1 cellular context compared by ENCODE assay signal in genomic region chr2:88016086-88016947, GRCh38.
TF ChIP-seq lines count a peak whose summit lies in the region.

Gene RNU2-63P (minus strand): TSS chr2:88016547.

TF ChIP-seq in HepG2, 621 proteins besides CTCF, POLR2A, EP300 and RAD21 (continued from another document and continues in another):
- TF ChIP-seq TFE3 (CRISPR knock-in tag; IDR thresholded peaks at IDR 0.05) (peak; percentile 48; the same call in 1 of the 2 replicates), ATF5 (CRISPR knock-in tag; IDR thresholded peaks at IDR 0.05; ENCODE audit: low read depth) (no peak), ZNF10 (CRISPR knock-in tag; IDR thresholded peaks at IDR 0.05; ENCODE audit: borderline replicate concordance, low read depth) (no peak), ZNF816 (CRISPR knock-in tag; IDR thresholded peaks at IDR 0.05; ENCODE audit: borderline replicate concordance) (peak; percentile 82; the same call in 1 of the 2 replicates), ZNF660 (CRISPR knock-in tag; IDR thresholded peaks at IDR 0.05; ENCODE audit: borderline replicate concordance, low read depth) (no peak), ZGPAT (CRISPR knock-in tag; IDR thresholded peaks at IDR 0.05) (peak; percentile 83; the same call in 1 of the 2 replicates), ZNF597 (CRISPR knock-in tag; IDR thresholded peaks at IDR 0.05) (0 out of 2 replicates have a peak, but pooled peaks have one; percentile 62), SALL2 (CRISPR knock-in tag; IDR thresholded peaks at IDR 0.05) (peak; percentile 22; the same call in 1 of the 2 replicates), TRIM22 (IDR thresholded peaks at IDR 0.05) (no peak), BRCA1 (CRISPR knock-in tag; IDR thresholded peaks at IDR 0.05) (no peak), ZNF766 (CRISPR knock-in tag; IDR thresholded peaks at IDR 0.05; ENCODE audit: borderline replicate concordance) (peak; percentile 44; the same call in 1 of the 2 replicates), ZNF724P (CRISPR knock-in tag; IDR thresholded peaks at IDR 0.05; ENCODE audit: borderline replicate concordance) (0 out of 2 replicates have a peak, but pooled peaks have one; percentile 1), NKX3-1 (CRISPR knock-in tag; IDR thresholded peaks at IDR 0.05) (peak; percentile 35; the same call in 1 of the 2 replicates), ZEB1 (IDR thresholded peaks at IDR 0.05; ENCODE audit: insufficient replicate concordance, low read depth) (no peak), ZBTB39 (CRISPR knock-in tag; IDR thresholded peaks at IDR 0.05) (no peak), ZNF430 (CRISPR knock-in tag; IDR thresholded peaks at IDR 0.05) (peak; percentile 55; the same call in 1 of the 2 replicates), GATAD2A (CRISPR knock-in tag; IDR thresholded peaks at IDR 0.05) (peak; percentile 61; the same call in 1 of the 2 replicates), SNAPC2 (CRISPR knock-in tag; IDR thresholded peaks at IDR 0.05) (peak; percentile 100), MTF1 (CRISPR knock-in tag; IDR thresholded peaks at IDR 0.05) (no peak), RXRB (CRISPR knock-in tag; IDR thresholded peaks at IDR 0.05; ENCODE audit: borderline replicate concordance) (peak; percentile 66), PHF5A (CRISPR knock-in tag; IDR thresholded peaks at IDR 0.05; ENCODE audit: low read depth, unreplicated experiment) (peak; percentile 97), KDM5A (IDR thresholded peaks at IDR 0.05; ENCODE audit: borderline replicate concordance, low read length) (peak; percentile 66; the same call in 1 of the 2 replicates), ZNF350 (CRISPR knock-in tag; IDR thresholded peaks at IDR 0.05; ENCODE audit: borderline replicate concordance, low read depth) (peak; percentile 56; the same call in 1 of the 2 replicates), ZNF777 (CRISPR knock-in tag; IDR thresholded peaks at IDR 0.05) (no peak), NFKB2 (CRISPR knock-in tag; IDR thresholded peaks at IDR 0.05; ENCODE audit: borderline replicate concordance) (no peak), ERF (CRISPR knock-in tag; IDR thresholded peaks at IDR 0.05) (peak; percentile 90), SRY (CRISPR knock-in tag; IDR thresholded peaks at IDR 0.05) (peak; percentile 74; the same call in 1 of the 2 replicates), ZNF614 (CRISPR knock-in tag; IDR thresholded peaks at IDR 0.05; ENCODE audit: borderline replicate concordance) (peak; percentile 17), ZNF362 (CRISPR knock-in tag; IDR thresholded peaks at IDR 0.05; ENCODE audit: borderline replicate concordance) (no peak; the same call in 1 of the 2 replicates), MIER2 (CRISPR knock-in tag; IDR thresholded peaks at IDR 0.05) (peak; percentile 36; the same call in 1 of the 2 replicates), RFXAP (CRISPR knock-in tag; IDR thresholded peaks at IDR 0.05; ENCODE audit: borderline replicate concordance) (peak; percentile 75; the same call in 1 of the 2 replicates), RXRA (CRISPR knock-in tag; IDR thresholded peaks at IDR 0.05) (no peak)
- TF ChIP-seq, protein P1, sequence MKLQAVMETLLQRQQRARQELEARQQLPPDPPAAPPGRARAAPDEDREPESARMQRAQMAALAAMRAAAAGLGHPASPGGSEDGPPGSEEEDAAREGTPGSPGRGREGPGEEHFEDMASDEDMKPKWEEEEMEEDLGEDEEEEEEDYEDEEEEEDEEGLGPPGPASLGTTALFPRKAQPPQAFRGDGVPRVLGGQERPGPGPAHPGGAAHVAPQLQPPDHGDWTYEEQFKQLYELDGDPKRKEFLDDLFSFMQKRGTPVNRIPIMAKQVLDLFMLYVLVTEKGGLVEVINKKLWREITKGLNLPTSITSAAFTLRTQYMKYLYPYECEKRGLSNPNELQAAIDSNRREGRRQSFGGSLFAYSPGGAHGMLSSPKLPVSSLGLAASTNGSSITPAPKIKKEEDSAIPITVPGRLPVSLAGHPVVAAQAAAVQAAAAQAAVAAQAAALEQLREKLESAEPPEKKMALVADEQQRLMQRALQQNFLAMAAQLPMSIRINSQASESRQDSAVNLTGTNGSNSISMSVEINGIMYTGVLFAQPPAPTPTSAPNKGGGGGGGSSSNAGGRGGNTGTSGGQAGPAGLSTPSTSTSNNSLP (IDR thresholded peaks at IDR 0.05; ENCODE audit: low read depth, low read length): peak; percentile 97
- TF ChIP-seq, protein P2, sequence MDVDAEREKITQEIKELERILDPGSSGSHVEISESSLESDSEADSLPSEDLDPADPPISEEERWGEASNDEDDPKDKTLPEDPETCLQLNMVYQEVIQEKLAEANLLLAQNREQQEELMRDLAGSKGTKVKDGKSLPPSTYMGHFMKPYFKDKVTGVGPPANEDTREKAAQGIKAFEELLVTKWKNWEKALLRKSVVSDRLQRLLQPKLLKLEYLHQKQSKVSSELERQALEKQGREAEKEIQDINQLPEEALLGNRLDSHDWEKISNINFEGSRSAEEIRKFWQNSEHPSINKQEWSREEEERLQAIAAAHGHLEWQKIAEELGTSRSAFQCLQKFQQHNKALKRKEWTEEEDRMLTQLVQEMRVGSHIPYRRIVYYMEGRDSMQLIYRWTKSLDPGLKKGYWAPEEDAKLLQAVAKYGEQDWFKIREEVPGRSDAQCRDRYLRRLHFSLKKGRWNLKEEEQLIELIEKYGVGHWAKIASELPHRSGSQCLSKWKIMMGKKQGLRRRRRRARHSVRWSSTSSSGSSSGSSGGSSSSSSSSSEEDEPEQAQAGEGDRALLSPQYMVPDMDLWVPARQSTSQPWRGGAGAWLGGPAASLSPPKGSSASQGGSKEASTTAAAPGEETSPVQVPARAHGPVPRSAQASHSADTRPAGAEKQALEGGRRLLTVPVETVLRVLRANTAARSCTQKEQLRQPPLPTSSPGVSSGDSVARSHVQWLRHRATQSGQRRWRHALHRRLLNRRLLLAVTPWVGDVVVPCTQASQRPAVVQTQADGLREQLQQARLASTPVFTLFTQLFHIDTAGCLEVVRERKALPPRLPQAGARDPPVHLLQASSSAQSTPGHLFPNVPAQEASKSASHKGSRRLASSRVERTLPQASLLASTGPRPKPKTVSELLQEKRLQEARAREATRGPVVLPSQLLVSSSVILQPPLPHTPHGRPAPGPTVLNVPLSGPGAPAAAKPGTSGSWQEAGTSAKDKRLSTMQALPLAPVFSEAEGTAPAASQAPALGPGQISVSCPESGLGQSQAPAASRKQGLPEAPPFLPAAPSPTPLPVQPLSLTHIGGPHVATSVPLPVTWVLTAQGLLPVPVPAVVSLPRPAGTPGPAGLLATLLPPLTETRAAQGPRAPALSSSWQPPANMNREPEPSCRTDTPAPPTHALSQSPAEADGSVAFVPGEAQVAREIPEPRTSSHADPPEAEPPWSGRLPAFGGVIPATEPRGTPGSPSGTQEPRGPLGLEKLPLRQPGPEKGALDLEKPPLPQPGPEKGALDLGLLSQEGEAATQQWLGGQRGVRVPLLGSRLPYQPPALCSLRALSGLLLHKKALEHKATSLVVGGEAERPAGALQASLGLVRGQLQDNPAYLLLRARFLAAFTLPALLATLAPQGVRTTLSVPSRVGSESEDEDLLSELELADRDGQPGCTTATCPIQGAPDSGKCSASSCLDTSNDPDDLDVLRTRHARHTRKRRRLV (CRISPR knock-in tag; IDR thresholded peaks at IDR 0.05): peak; percentile 100
